39 cellular contexts compared by ENCODE assay signal in genomic region chr9:132965478-132965877, GRCh38. TPM values are rescaled to one million over a fixed set of nuclear protein-coding genes. Genes with fewer than 3 reads are reported as not detected.
DNase-seq lines count a peak whose midpoint lies in the region; ATAC-seq, FAIRE-seq and TF ChIP-seq lines count a peak whose summit lies in the region.
"Had no signal": no experiment of that assay in that cellular context is flagged by ENCODE, and none has a peak within 500 bp of the region (broad histone marks: within the 10 kb centered on the region; RNA-seq: fewer than 3 reads in every experiment).

No MANE protein-coding gene starts in this region.

- 83% methylated on average over 9 of the region's 9 CpGs for WGBS in right cardiac atrium
- 45% methylated on average over 9 of the region's 9 CpGs for WGBS in K562 (ENCODE audit: insufficient coverage, low coverage, missing lambda C conversion rate)

- H3K27ac ChIP-seq in right cardiac atrium (ENCODE audit: low read length) (no peak overlapping the region), K562 (ENCODE audit: extremely low read depth, low read depth, low read length) (no peak overlapping the region)
- H3K27ac ChIP-seq: 22Rv1; A549; BLaER1; BLaER1 treated with 17β-estradiol and CSF1 and Interleukin-3, amounts not matched to agents 10 nM and 100 nM; C4-2B had no signal

- no peaks in the 10 kb centered on the region for H3K9me1 ChIP-seq in K562 (ENCODE audit: control insufficient read depth, insufficient read depth, low read length)

- TF ChIP-seq POLR2A in K562 (conservative IDR thresholded peaks at IDR 0.05) = no peak

- peak overlapping the region; percentile 28; the same call in 1 of the 2 replicates for H2AFZ ChIP-seq in K562 (ENCODE audit: low read depth, low read length)

- DNase-seq in Right ventricle myocardium superior (no peak), right cardiac atrium (no peak), left ventricle myocardium superior (peak; percentile 35), cardiac septum (ENCODE audit: low spot score) (no peak), K562 (ENCODE audit: extremely low read depth in 1 of 4, low spot score in 3 of 4) (no peak), posterior vena cava (ENCODE audit: low spot score) (peak; percentile 57), COLO668 (lab: John Stamatoyannopoulos, UW; ENCODE audit: unreplicated experiment) (no peak)
- no peak for DNase-seq in activated CD4-positive, alpha-beta T cell treated with anti-CD3 and anti-CD28 coated beads, Interleukin-2, amount 50 U/mL, for 4 hours
- DNase-seq: 8988T; ACHN; AML-193; BE2C; C1 segment of cervical spinal cord; Caco-2; Calu3; CD4-positive, alpha-beta memory T cell; CD4-positive, alpha-beta T cell; CD4-positive, CD25-positive, alpha-beta regulatory T cell; CD8-positive, alpha-beta memory T cell; CD8-positive, alpha-beta T cell; COR-L47; DMS 273 treated with DMSO at 0.1 percent for 48 hours; DMS153; DMS53; DMS79; DMS79 treated with DMSO at 0.1 percent for 48 hours; DND-41; EL had no signal

- CTCF ChIA-PET in K562 (lab: Yijun Ruan, JAX; ENCODE audit: low intra/inter-chr PET ratio) = no interaction called here

- H3K4me1 ChIP-seq in right cardiac atrium (ENCODE audit: control insufficient read depth, insufficient read depth, low read length) = no peaks in the 10 kb centered on the region
- no peaks in the 10 kb centered on the region for H3K4me1 ChIP-seq in K562 (replicated peaks in 1 of 2; ENCODE audit: control insufficient read depth in 2 of 2, insufficient read depth in 2 of 2, low read length in 2 of 2)
- H3K4me1 ChIP-seq: A549, BE2C had no signal

- H3K36me3 ChIP-seq in K562 (ENCODE audit: control insufficient read depth, insufficient read depth, low read length) = no peaks in the 10 kb centered on the region
- H3K36me3 ChIP-seq: BE2C; BLaER1; BLaER1 treated with 17β-estradiol and CSF1 and Interleukin-3, amounts not matched to agents 10 nM and 100 nM had no signal

- POLR2A ChIA-PET in K562 (lab: Yijun Ruan, JAX) = interaction anchor here (1.0 kb wide), 1 partner anchor 21 kb away, joined by 3 read pairs; the partner anchor contains the start of gene TSC1

- in situ Hi-C loops in K562 (cut with MboI) = loop anchor here (5.0 to 10.0 kb wide), 3 partner anchors 153 to 551 kb away; partner anchors contain the start of gene CFAP77

- no peak for TF ChIP-seq RAD21 in K562 (CRISPR knock-in tag; conservative IDR thresholded peaks at IDR 0.05 in 1 of 2, IDR thresholded peaks at IDR 0.05 in 1 of 2)

- H3K79me2 ChIP-seq in K562 (ENCODE audit: control insufficient read depth, insufficient read depth, low read length) = no peaks in the 10 kb centered on the region

- no peak overlapping the region for H3K9ac ChIP-seq in K562 (ENCODE audit: insufficient read depth in 1 of 2, low read depth in 2 of 2, low read length in 2 of 2)
- H3K9ac ChIP-seq: BLaER1; BLaER1 treated with 17β-estradiol and CSF1 and Interleukin-3, amounts not matched to agents 10 nM and 100 nM had no signal

- H3K9me3 ChIP-seq in right cardiac atrium (ENCODE audit: control insufficient read depth, low read length) = no peaks in the 10 kb centered on the region
- H3K9me3 ChIP-seq in K562 (replicated peaks; ENCODE audit: control insufficient read depth, insufficient read depth, low read depth, low read length) = no peaks in the 10 kb centered on the region
- H3K9me3 ChIP-seq: A549; BE2C; BLaER1; BLaER1 treated with 17β-estradiol and CSF1 and Interleukin-3, amounts not matched to agents 10 nM and 100 nM; Caco-2 had no signal

- no peak for TF ChIP-seq CTCF in K562 (IDR thresholded peaks at IDR 0.05 in 2 of 3, conservative IDR thresholded peaks at IDR 0.05 in 1 of 3; ENCODE audit: insufficient read depth in 2 of 3, low read depth in 1 of 3, low read length in 3 of 3)

- H3K4me2 ChIP-seq in K562 (ENCODE audit: insufficient read depth, low read length) = no peak overlapping the region
- H3K4me2 ChIP-seq: A549; BLaER1; BLaER1 treated with 17β-estradiol and CSF1 and Interleukin-3, amounts not matched to agents 10 nM and 100 nM had no signal

- BruUV-seq in K562 (replicated peaks; lab: Mats Ljungman, UMichigan) = no TSS peak

- FAIRE-seq in K562 (lab: Jason Lieb, UNC) = no peak
- FAIRE-seq: A204.1, A549, D721Med had no signal

- no peak for TF ChIP-seq EP300 in K562 (IDR thresholded peaks at IDR 0.05; ENCODE audit: low read length)

- peak; percentile 41 for ATAC-seq in Right ventricle myocardium superior (ENCODE audit: poor library complexity)
- ATAC-seq in right cardiac atrium = no peak
- ATAC-seq in left ventricle myocardium superior = peak; percentile 55
- ATAC-seq in K562 = no peak
- ATAC-seq: A549; CD8-positive, alpha-beta T cell had no signal

- no peaks in the 10 kb centered on the region for H4K20me1 ChIP-seq in K562 (replicated peaks; ENCODE audit: control insufficient read depth, insufficient read depth, low read length)
- H4K20me1 ChIP-seq: BLaER1; BLaER1 treated with 17β-estradiol and CSF1 and Interleukin-3, amounts not matched to agents 10 nM and 100 nM had no signal

- no peak overlapping the region for H3K4me3 ChIP-seq in right cardiac atrium (ENCODE audit: low read length)
- no peak overlapping the region for H3K4me3 ChIP-seq in K562
- H3K4me3 ChIP-seq: A549; BLaER1; BLaER1 treated with 17β-estradiol and CSF1 and Interleukin-3, amounts not matched to agents 10 nM and 100 nM had no signal

- intact Hi-C loops in Right ventricle myocardium superior (cut with DNase I) = no loop called here
- intact Hi-C loops in right cardiac atrium (cut with DNase I) = no loop called here
- intact Hi-C loops in left ventricle myocardium superior (cut with micrococcal nuclease) = no loop called here
- intact Hi-C loops in cardiac septum (cut with DNase I) = no loop called here
- intact Hi-C loops in K562 (cut with micrococcal nuclease) = loop anchor here (10.0 kb wide), 1 partner anchor 551 kb away; the partner anchor contains the start of gene CFAP77
- intact Hi-C loops in posterior vena cava (cut with DNase I) = no loop called here

- H3K27me3 ChIP-seq in right cardiac atrium (ENCODE audit: control insufficient read depth, insufficient read depth) (no peaks in the 10 kb centered on the region), K562 (ENCODE audit: control insufficient read depth in 2 of 2, insufficient read depth in 2 of 2, low read length in 2 of 2) (no peaks in the 10 kb centered on the region)
- H3K27me3 ChIP-seq: BE2C; BLaER1; BLaER1 treated with 17β-estradiol and CSF1 and Interleukin-3, amounts not matched to agents 10 nM and 100 nM had no signal

TF ChIP-seq in K562, 482 proteins besides CTCF, POLR2A, EP300 and RAD21 (continues in another document):
- TF ChIP-seq ERF (CRISPR knock-in tag; IDR thresholded peaks at IDR 0.05) = no peak

RNA-seq across cellular contexts. Expression of gene GFI1B, which starts 13.0 kb away (rescaled TPM):
- total RNA-seq in Right ventricle myocardium superior (not detected), right cardiac atrium (under 1 TPM; 0.32 to 0.56 (median 0.40) TPM), left ventricle myocardium superior (0.25 TPM), cardiac septum (not detected), K562 (2014; rRNA removed) (40.3 and 62.9 TPM in 2 replicates), K562 (2014; rRNA removed; fragmentation: Illumina TruSeq; extraction: Trizol) (17.5 and 20.1 TPM in 2 replicates), K562 (2015; rRNA removed; fragmentation: Illumina TruSeq; extraction: Trizol) (34.5 and 34.6 TPM in 2 replicates), K562 (2021) (73.4 and 75.7 TPM in 2 replicates), posterior vena cava (not detected)
- polyA plus RNA-seq in right cardiac atrium (0.16 TPM), K562 (2011; rRNA removed) (34.4 and 57.7 TPM in 2 replicates), K562 (2014; fragmentation: Illumina TruSeq; extraction: Trizol) (51.8 and 73.3 TPM in 2 replicates), K562 (2014; fragmentation: Nextera tagmentation; extraction: Ambion mirVana) (10 to 100 TPM in 1 of 2 experiments, 1 to 10 TPM in 1; 8.0 to 19.1 TPM), K562 (2014; rRNA removed) (47.2 and 50.1 TPM in 2 replicates)
- 11.1 and 39.0 TPM in 2 replicates for total RNA-seq in K562 (2011; cell fraction: chromatin; rRNA removed; ENCODE audit: low replicate concordance)
- total RNA-seq in K562 (2011; cell fraction: nucleolus; rRNA removed) = 28.2 and 30.4 TPM in 2 replicates
- total RNA-seq in K562 (2011; cell fraction: nucleoplasm; rRNA removed) = 20.0 and 26.4 TPM in 2 replicates
- polyA plus RNA-seq in K562 (2011; cell fraction: cytosol; rRNA removed) = 53.6 and 133 TPM in 2 replicates
- polyA plus RNA-seq in K562 (2011; cell fraction: nucleus; rRNA removed) = 64.3 and 118 TPM in 2 replicates
- 64.2 and 77.5 TPM in 2 replicates for polyA plus RNA-seq in K562 (2012)
- 16.7 and 22.0 TPM in 2 replicates for polyA minus RNA-seq in K562 (2011; rRNA and poly(A)+ RNA removed)
- polyA minus RNA-seq in K562 (2011; cell fraction: cytosol; rRNA and poly(A)+ RNA removed) = 47.9 and 57.4 TPM in 2 replicates
- 20.3 and 22.1 TPM in 2 replicates for polyA minus RNA-seq in K562 (2011; cell fraction: nucleus; rRNA and poly(A)+ RNA removed)
- total RNA-seq: A673; B cell; Calu3; CD4-positive, alpha-beta memory T cell; CD8-positive, alpha-beta memory T cell; CD8-positive, alpha-beta T cell; Daoy had no signal
- polyA plus RNA-seq: BJ; CD4-positive, alpha-beta memory T cell; CD8-positive, alpha-beta memory T cell had no signal

RNA-seq across cellular contexts. Expression of gene TSC1, which starts 21.1 kb away (rescaled TPM):
- total RNA-seq in Right ventricle myocardium superior = 45.9 TPM
- 10 to 100 TPM; 30.5 to 43.1 (median 38.6) TPM for total RNA-seq in right cardiac atrium
- 15.7 TPM for polyA plus RNA-seq in right cardiac atrium
- 54.4 TPM for total RNA-seq in left ventricle myocardium superior
- 52.7 TPM for total RNA-seq in cardiac septum
- total RNA-seq in K562 (2011; cell fraction: chromatin; rRNA removed; ENCODE audit: low replicate concordance) = 176 and 239 TPM in 2 replicates
- total RNA-seq in K562 (2011; cell fraction: nucleolus; rRNA removed) = 81.0 and 95.1 TPM in 2 replicates
- total RNA-seq in K562 (2011; cell fraction: nucleoplasm; rRNA removed) = 122 and 132 TPM in 2 replicates
- 6.9 and 12.8 TPM in 2 replicates for total RNA-seq in K562 (2014; rRNA removed)
- total RNA-seq in K562 (2014; rRNA removed; fragmentation: Illumina TruSeq; extraction: Trizol) = 17.6 and 18.6 TPM in 2 replicates
- total RNA-seq in K562 (2015; rRNA removed; fragmentation: Illumina TruSeq; extraction: Trizol) = 19.8 and 20.5 TPM in 2 replicates
- total RNA-seq in K562 (2021) = 21.1 and 22.8 TPM in 2 replicates
- polyA plus RNA-seq in K562 (2011; rRNA removed) = 37.6 and 40.1 TPM in 2 replicates
- polyA plus RNA-seq in K562 (2011; cell fraction: cytosol; rRNA removed) = 21.4 and 26.3 TPM in 2 replicates
- 149 and 159 TPM in 2 replicates for polyA plus RNA-seq in K562 (2011; cell fraction: nucleus; rRNA removed)
- polyA plus RNA-seq in K562 (2012) = 15.2 and 16.8 TPM in 2 replicates
- 16.9 and 19.4 TPM in 2 replicates for polyA plus RNA-seq in K562 (2014; fragmentation: Illumina TruSeq; extraction: Trizol)
- 10 to 100 TPM in 1 of 2 experiments, 1 to 10 TPM in 1; 8.0 to 10.6 TPM for polyA plus RNA-seq in K562 (2014; fragmentation: Nextera tagmentation; extraction: Ambion mirVana)
- 9.7 and 11.5 TPM in 2 replicates for polyA plus RNA-seq in K562 (2014; rRNA removed)
- 75.4 and 94.9 TPM in 2 replicates for polyA minus RNA-seq in K562 (2011; rRNA and poly(A)+ RNA removed)
- polyA minus RNA-seq in K562 (2011; cell fraction: cytosol; rRNA and poly(A)+ RNA removed) = 14.1 and 20.7 TPM in 2 replicates
- polyA minus RNA-seq in K562 (2011; cell fraction: nucleus; rRNA and poly(A)+ RNA removed) = 59.4 and 126 TPM in 2 replicates
- 10 to 100 TPM; 32.5 to 33.5 TPM for total RNA-seq in posterior vena cava

Comparison
In these comparisons a context has a peak if more than half of its experiments do, and no peak if none do; other contexts are left out.
1. ATAC-seq: peak in Right ventricle myocardium superior (single experiment) and left ventricle myocardium superior (single experiment); none in right cardiac atrium (0 of 2) and K562 (single experiment).
2. DNase-seq: peak in left ventricle myocardium superior (single experiment) and posterior vena cava (single experiment); none in Right ventricle myocardium superior (single experiment), right cardiac atrium (0 of 3), cardiac septum (single experiment), K562 (0 of 4), COLO668 (single experiment) and activated CD4-positive, alpha-beta T cell treated with anti-CD3 and anti-CD28 coated beads, Interleukin-2, amount 50 U/mL, for 4 hours (0 of 2).